17 cellular contexts compared by ENCODE assay signal in genomic region chr16:30926333-30926811, GRCh38. TPM values are rescaled to one million over a fixed set of nuclear protein-coding genes. Genes with fewer than 3 reads are reported as not detected.
DNase-seq lines count a peak whose midpoint lies in the region; ATAC-seq and TF ChIP-seq lines count a peak whose summit lies in the region.
"Had no signal": no experiment of that assay in that cellular context is flagged by ENCODE, and none has a peak within 500 bp of the region (broad histone marks: within the 10 kb centered on the region; RNA-seq: fewer than 3 reads in every experiment).

No MANE protein-coding gene starts in this region.

- H3K4me1 Mint-ChIP-seq in activated CD8-positive, alpha-beta memory T cell treated with anti-CD3 and anti-CD28 coated beads, Interleukin-2, amount 10 ng/mL, durations not matched to agents 7 days and 5 days: peaks cover 20% of the 10 kb centered on the region
- peaks cover 21 to 23% of the 10 kb centered on the region in 2 donors for H3K4me1 Mint-ChIP-seq in effector memory CD8-positive, alpha-beta T cell (ENCODE audit: low read depth in 2 of 2)
- peaks cover 8% of the 10 kb centered on the region for H3K4me1 Mint-ChIP-seq in progenitor cell of endocrine pancreas (ENCODE audit: low read depth)

- H3K9me2 ChIP-seq in Loucy (replicated peaks; ENCODE audit: low read depth, low read length): no peaks in the 10 kb centered on the region

- H3K27me3 ChIP-seq in Loucy (ENCODE audit: insufficient read depth, low read length, poor library complexity, severe bottlenecking): no peaks in the 10 kb centered on the region

- DNase-seq in activated CD8-positive, alpha-beta memory T cell treated with anti-CD3 and anti-CD28 coated beads, Interleukin-2, amount 10 ng/mL, durations not matched to agents 7 days and 5 days: no peak
- DNase-seq in activated CD8-positive, alpha-beta memory T cell treated with anti-CD3 and anti-CD28 coated beads, Interleukin-2, amount 50 U/mL, for 4 hours: no peak
- DNase-seq in effector memory CD8-positive, alpha-beta T cell: no peak
- DNase-seq in progenitor cell of endocrine pancreas (ENCODE audit: low spot score, unreplicated experiment) (no peak), NCI-H2227 treated with DMSO at 0.1 percent for 48 hours (lab: John Stamatoyannopoulos, UW) (no peak), erythroblast (lab: John Stamatoyannopoulos, UW) (no peak), LoVo (ENCODE audit: low spot score) (no peak)
- DNase-seq: ACHN, amygdala, NCI-H345, nucleus accumbens had no signal

- H3K9me3 ChIP-seq in Loucy (ENCODE audit: insufficient read depth, low read depth, low read length): no peaks in the 10 kb centered on the region

- CTCF ChIA-PET in activated CD8-positive, alpha-beta memory T cell treated with anti-CD3 and anti-CD28 coated beads, Interleukin-2, amount 10 ng/mL, durations not matched to agents 7 days and 5 days (lab: Charles Lee): interaction anchor here (5.3 kb wide), 1 partner anchor 16 kb away, joined by 38 read pairs; no protein-coding TSS in a partner anchor

- H3K4me2 ChIP-seq in Loucy (ENCODE audit: low read depth, low read length, poor library complexity, severe bottlenecking): peak overlapping the region; percentile 100
- H3K4me2 ChIP-seq: smooth muscle cell had no signal

- H3F3A ChIP-seq in Loucy (ENCODE audit: low read depth): no peaks in the 10 kb centered on the region

- no peak for TF ChIP-seq POLR2A in erythroblast (IDR thresholded peaks at IDR 0.05; ENCODE audit: low read length)

- peak overlapping the region; percentile 1 for H3K4me3 Mint-ChIP-seq in activated CD8-positive, alpha-beta memory T cell treated with anti-CD3 and anti-CD28 coated beads, Interleukin-2, amount 10 ng/mL, durations not matched to agents 7 days and 5 days
- H3K4me3 Mint-ChIP-seq in effector memory CD8-positive, alpha-beta T cell: peak overlapping the region; percentile 28 to 46
- H3K4me3 Mint-ChIP-seq in progenitor cell of endocrine pancreas (ENCODE audit: low read depth): peak overlapping the region; percentile 55
- H3K4me3 Mint-ChIP-seq: dendritic cell treated with granulocyte-macrophage colony-stimulating factor and Interleukin-4, amounts not matched to agents 40 ng/mL and 50 ng/mL, for 4 days; stimulated activated naive CD8-positive, alpha-beta T cell treated with anti-CD3 and anti-CD28 coated beads, Interleukin-15, Interleukin-2, amounts not matched to agents 100 ng/mL and 50 ng/mL, for 24 hours had no signal

- H3K27me3 Mint-ChIP-seq in activated CD8-positive, alpha-beta memory T cell treated with anti-CD3 and anti-CD28 coated beads, Interleukin-2, amount 10 ng/mL, durations not matched to agents 7 days and 5 days: no peaks in the 10 kb centered on the region
- H3K27me3 Mint-ChIP-seq in effector memory CD8-positive, alpha-beta T cell: no peaks in the 10 kb centered on the region
- H3K27me3 Mint-ChIP-seq in progenitor cell of endocrine pancreas: no peaks in the 10 kb centered on the region
- H3K27me3 Mint-ChIP-seq: dendritic cell treated with granulocyte-macrophage colony-stimulating factor and Interleukin-4, amounts not matched to agents 40 ng/mL and 50 ng/mL, for 4 days; stimulated activated naive CD8-positive, alpha-beta T cell treated with anti-CD3 and anti-CD28 coated beads, Interleukin-15, Interleukin-2, amounts not matched to agents 100 ng/mL and 50 ng/mL, for 24 hours had no signal

- ATAC-seq in activated CD8-positive, alpha-beta memory T cell treated with anti-CD3 and anti-CD28 coated beads, Interleukin-2, amount 10 ng/mL, durations not matched to agents 7 days and 5 days: no peak
- ATAC-seq in effector memory CD8-positive, alpha-beta T cell (replicated peaks): no peak
- ATAC-seq: HepG2, left lobe of liver had no signal

- H3K9ac ChIP-seq in Loucy (ENCODE audit: low read depth, low read length, poor library complexity, severe bottlenecking): peak overlapping the region; percentile 83

- peaks cover 29% of the 10 kb centered on the region for H3K4me1 ChIP-seq in Loucy (ENCODE audit: insufficient read depth, low read length, poor library complexity, severe bottlenecking)

- no peak overlapping the region for H3K27ac Mint-ChIP-seq in activated CD8-positive, alpha-beta memory T cell treated with anti-CD3 and anti-CD28 coated beads, Interleukin-2, amount 10 ng/mL, durations not matched to agents 7 days and 5 days
- H3K27ac Mint-ChIP-seq in effector memory CD8-positive, alpha-beta T cell: peak overlapping the region in 1 of 2 donors; percentile 46
- peak overlapping the region; percentile 60 for H3K27ac Mint-ChIP-seq in progenitor cell of endocrine pancreas
- H3K27ac Mint-ChIP-seq: dendritic cell treated with granulocyte-macrophage colony-stimulating factor and Interleukin-4, amounts not matched to agents 40 ng/mL and 50 ng/mL, for 4 days; stimulated activated naive CD8-positive, alpha-beta T cell treated with anti-CD3 and anti-CD28 coated beads, Interleukin-15, Interleukin-2, amounts not matched to agents 100 ng/mL and 50 ng/mL, for 24 hours had no signal

- peaks cover 14% of the 10 kb centered on the region for H4K20me1 ChIP-seq in Loucy (ENCODE audit: insufficient read depth, low read length, poor library complexity, severe bottlenecking)

- no peak overlapping the region for H2AFZ ChIP-seq in Loucy (ENCODE audit: low read length)

- TF ChIP-seq CTCF in Loucy (conservative IDR thresholded peaks at IDR 0.05; ENCODE audit: low read length) (no peak), progenitor cell of endocrine pancreas (IDR thresholded peaks at IDR 0.05; ENCODE audit: unreplicated experiment) (no peak)

- H3K79me2 ChIP-seq in Loucy (ENCODE audit: insufficient read depth, low read length): peaks cover 40% of the 10 kb centered on the region

- peak overlapping the region; percentile 82 for H3K4me3 ChIP-seq in Loucy (ENCODE audit: low read length, poor library complexity, severe bottlenecking)
- H3K4me3 ChIP-seq: smooth muscle cell had no signal

- no peaks in the 10 kb centered on the region for H3K9me3 Mint-ChIP-seq in activated CD8-positive, alpha-beta memory T cell treated with anti-CD3 and anti-CD28 coated beads, Interleukin-2, amount 10 ng/mL, durations not matched to agents 7 days and 5 days (ENCODE audit: low read depth)
- H3K9me3 Mint-ChIP-seq in effector memory CD8-positive, alpha-beta T cell: no peaks in the 10 kb centered on the region
- H3K9me3 Mint-ChIP-seq in progenitor cell of endocrine pancreas (ENCODE audit: low read depth): no peaks in the 10 kb centered on the region
- H3K9me3 Mint-ChIP-seq: dendritic cell treated with granulocyte-macrophage colony-stimulating factor and Interleukin-4, amounts not matched to agents 40 ng/mL and 50 ng/mL, for 4 days; stimulated activated naive CD8-positive, alpha-beta T cell treated with anti-CD3 and anti-CD28 coated beads, Interleukin-15, Interleukin-2, amounts not matched to agents 100 ng/mL and 50 ng/mL, for 24 hours had no signal

- H3K36me3 Mint-ChIP-seq in activated CD8-positive, alpha-beta memory T cell treated with anti-CD3 and anti-CD28 coated beads, Interleukin-2, amount 10 ng/mL, durations not matched to agents 7 days and 5 days: peaks cover 1% of the 10 kb centered on the region
- H3K36me3 Mint-ChIP-seq in effector memory CD8-positive, alpha-beta T cell (ENCODE audit: insufficient read depth): peaks cover 23% of the 10 kb centered on the region
- peaks cover 2% of the 10 kb centered on the region for H3K36me3 Mint-ChIP-seq in progenitor cell of endocrine pancreas (ENCODE audit: insufficient read depth)

- H3K36me3 ChIP-seq in Loucy (ENCODE audit: insufficient read depth, low read length): peaks cover 18% of the 10 kb centered on the region; the same call in 1 of the 2 replicates

RNA-seq across cellular contexts. Expression of gene FBXL19, which starts 3.0 kb away (rescaled TPM):
- total RNA-seq in activated CD8-positive, alpha-beta memory T cell treated with anti-CD3 and anti-CD28 coated beads, Interleukin-2, amount 10 ng/mL, durations not matched to agents 7 days and 5 days: 10 to 100 TPM; 26.1 to 29.2 TPM
- 65.6 and 66.8 TPM in 2 replicates for total RNA-seq in progenitor cell of endocrine pancreas

RNA-seq across cellular contexts. Expression of gene ORAI3, which starts 22.5 kb away (rescaled TPM):
- total RNA-seq in activated CD8-positive, alpha-beta memory T cell treated with anti-CD3 and anti-CD28 coated beads, Interleukin-2, amount 10 ng/mL, durations not matched to agents 7 days and 5 days: 10 to 100 TPM; 19.5 to 20.5 TPM
- total RNA-seq in progenitor cell of endocrine pancreas: 19.1 and 19.5 TPM in 2 replicates

RNA-seq across cellular contexts. Expression of gene CTF1, which starts 30.0 kb away (rescaled TPM):
- under 1 TPM; 0.35 to 0.47 TPM for total RNA-seq in activated CD8-positive, alpha-beta memory T cell treated with anti-CD3 and anti-CD28 coated beads, Interleukin-2, amount 10 ng/mL, durations not matched to agents 7 days and 5 days
- total RNA-seq in progenitor cell of endocrine pancreas: 4.5 and 5.1 TPM in 2 replicates

RNA-seq across cellular contexts. Expression of gene SETD1A, which starts 31.2 kb away (rescaled TPM):
- 10 to 100 TPM; 23.9 to 26.4 TPM for total RNA-seq in activated CD8-positive, alpha-beta memory T cell treated with anti-CD3 and anti-CD28 coated beads, Interleukin-2, amount 10 ng/mL, durations not matched to agents 7 days and 5 days
- total RNA-seq in progenitor cell of endocrine pancreas: 25.4 and 27.7 TPM in 2 replicates

RNA-seq across cellular contexts. Expression of gene BCL7C, which starts 32.5 kb away (rescaled TPM):
- 10 to 100 TPM; 25.6 to 26.8 TPM for total RNA-seq in activated CD8-positive, alpha-beta memory T cell treated with anti-CD3 and anti-CD28 coated beads, Interleukin-2, amount 10 ng/mL, durations not matched to agents 7 days and 5 days
- total RNA-seq in progenitor cell of endocrine pancreas: 33.2 and 34.2 TPM in 2 replicates

Comparison
In these comparisons a context has a peak if more than half of its experiments do, and no peak if none do; other contexts are left out.
1. H3K4me3 Mint-ChIP-seq: peak in every context shown above with its lines; median percentile 55 in progenitor cell of endocrine pancreas; 37 in effector memory CD8-positive, alpha-beta T cell; 1 in activated CD8-positive, alpha-beta memory T cell treated with anti-CD3 and anti-CD28 coated beads, Interleukin-2, amount 10 ng/mL, durations not matched to agents 7 days and 5 days.